8 cellular contexts compared by ENCODE assay signal in the genomic region with DNA sequence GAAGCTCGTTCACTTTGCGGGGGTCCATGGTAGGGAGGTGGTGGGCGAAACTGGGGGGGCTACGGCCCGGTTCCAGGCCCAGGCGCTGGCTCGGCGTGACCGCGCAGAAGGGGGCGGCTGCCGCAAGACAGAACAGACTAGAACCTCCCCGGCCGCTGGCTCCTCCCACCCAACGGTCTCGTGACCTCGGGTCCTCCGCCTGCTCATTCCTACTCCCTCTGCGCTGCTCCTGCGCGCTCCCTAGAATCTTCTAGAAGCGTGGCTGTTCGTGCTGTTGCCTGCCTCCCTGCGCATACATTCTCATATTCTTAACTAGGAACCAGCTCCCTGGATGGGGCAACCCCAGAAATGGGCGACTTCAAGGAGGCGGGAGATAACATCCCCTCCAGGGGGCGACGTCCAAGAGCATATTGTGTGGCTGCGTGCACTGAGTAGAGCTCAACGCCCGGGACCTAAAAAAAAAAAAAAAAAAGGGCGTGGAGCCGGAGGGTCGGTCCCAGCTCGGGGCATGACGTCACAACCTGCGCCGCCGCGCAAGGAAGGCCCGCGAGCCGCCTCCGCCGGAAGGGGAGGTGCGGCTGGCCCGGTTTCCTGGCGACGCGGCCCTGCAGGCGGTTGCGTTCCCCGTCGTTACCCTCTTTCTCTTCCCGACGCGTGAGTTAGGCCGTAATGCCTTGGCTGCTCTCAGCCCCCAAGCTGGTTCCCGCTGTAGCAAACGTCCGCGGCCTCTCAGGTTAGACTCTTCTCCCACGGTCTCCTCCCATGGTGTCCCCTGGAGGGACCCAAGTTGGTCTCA. TPM values are rescaled to one million over a fixed set of nuclear protein-coding genes. Genes with fewer than 3 reads are reported as not detected.
A peak's percentile ranks its signal among the peaks of the same experiment; 100 is the strongest.
DNase-seq lines count a peak whose midpoint lies in the region; ATAC-seq, FAIRE-seq and TF ChIP-seq lines count a peak whose summit lies in the region.

A gene (minus strand): TSS at position 127 of the 796 bp plus-strand sequence. CDS start 99 bp downstream, at position 28.
A gene (plus strand): TSS at position 636 of the 796 bp plus-strand sequence. CDS start 34 bp downstream, at position 670.

- no peak for TF ChIP-seq EP300 in transverse colon (IDR thresholded peaks at IDR 0.05; ENCODE audit: low read depth)

- H2AFZ ChIP-seq in trophoblast cell (ENCODE audit: insufficient read depth, low read length, poor library complexity) = peak within 1 kb of the TSS; percentile 82

- ATAC-seq in HG02840 (IDR thresholded peaks at IDR 0.05; ENCODE audit: low FRiP score, unreplicated experiment) (peak; percentile 86), T-cell (replicated peaks in 1 of 4) (peak; percentile 90 to 95 (median 94))

- TF ChIP-seq POLR2A in GM12891 (IDR thresholded peaks at IDR 0.05; ENCODE audit: low read depth, low read length) (peak; percentile 78), transverse colon (IDR thresholded peaks at IDR 0.05) (peak; percentile 69)

- H3K27ac Mint-ChIP-seq in T-cell = peak within 1 kb of the TSS; percentile 100

- H3K27me3 Mint-ChIP-seq in T-cell = no peaks in the 10 kb centered on the region

- peak in 1 of 5 experiments; percentile 36 for TF ChIP-seq CTCF in transverse colon (IDR thresholded peaks at IDR 0.05)

- peaks cover 54 to 67% (median 59%) of the 10 kb centered on the region in 3 donors for H3K4me1 Mint-ChIP-seq in T-cell

- H3K4me3 ChIP-seq in trophoblast cell (ENCODE audit: low read depth, low read length) (peak within 1 kb of the TSS; percentile 98), transverse colon (peak within 1 kb of the TSS; percentile 71 to 100 (median 88))

- H3K36me3 Mint-ChIP-seq in T-cell = peaks cover 12% of the 10 kb centered on the region

- peak within 1 kb of the TSS; percentile 90 for H4K12ac ChIP-seq in trophoblast cell (ENCODE audit: low read depth, low read length)

- no peaks in the 10 kb centered on the region for H3K9me3 Mint-ChIP-seq in T-cell

- H3K36me3 ChIP-seq in trophoblast cell (ENCODE audit: control insufficient read depth in 1 of 2, insufficient read depth in 2 of 2, low read length in 2 of 2) (peaks cover 1 to 2% of the 10 kb centered on the region in 2 experiments), transverse colon (no peaks in the 10 kb centered on the region)

- peak within 1 kb of the TSS; percentile 98 for H3K14ac ChIP-seq in trophoblast cell (ENCODE audit: low read length)

- H3K9me3 ChIP-seq in trophoblast cell (ENCODE audit: insufficient read depth, low read depth, low read length) (no peaks in the 10 kb centered on the region), transverse colon (no peaks in the 10 kb centered on the region)

- H3K27me3 ChIP-seq in trophoblast cell (ENCODE audit: insufficient read depth, low read length) (no peaks in the 10 kb centered on the region), transverse colon (no peaks in the 10 kb centered on the region)

- DNase-seq in GM12891 (ENCODE audit: insufficient read length, low spot score) (peak; percentile 76), NCI-H1436 treated with DMSO at 0.1 percent for 48 hours (lab: John Stamatoyannopoulos, UW) (peak; percentile 86), T-cell (peak; percentile 92 to 98 (median 96)), cardiac septum (ENCODE audit: low spot score) (peak; percentile 98), trophoblast cell (peak; percentile 96 to 97), transverse colon (peak; percentile 98)

- H3K79me2 ChIP-seq in trophoblast cell (ENCODE audit: control insufficient read depth, insufficient read depth, low read length, poor library complexity) = peaks cover 25% of the 10 kb centered on the region

- peak within 1 kb of the TSS; percentile 91 for H2AK5ac ChIP-seq in trophoblast cell (ENCODE audit: low read length)

- H2BK5ac ChIP-seq in trophoblast cell (ENCODE audit: low read depth, low read length, poor library complexity) = peak within 1 kb of the TSS; percentile 96

- H4K91ac ChIP-seq in trophoblast cell (ENCODE audit: low read depth, low read length) = peak within 1 kb of the TSS; percentile 97

- peak within 1 kb of the TSS; percentile 100 for H3K4ac ChIP-seq in trophoblast cell (ENCODE audit: low read depth, low read length)

- peak within 1 kb of the TSS; percentile 68 for H2BK12ac ChIP-seq in trophoblast cell (ENCODE audit: low read length)

- peak within 1 kb of the TSS; percentile 95 for H2BK120ac ChIP-seq in trophoblast cell (ENCODE audit: insufficient read depth, low read length, poor library complexity)

- in situ Hi-C loops in transverse colon (cut with MboI; ENCODE audit: low pct_ligation_motif_present in 1 of 4, low pct_unique_long_range_greater_than_20kb in 1 of 4, low sequenced_read_pairs in 3 of 4) = no loop called here

- FAIRE-seq in GM12891 (lab: Jason Lieb, UNC) = peak; percentile 99

- WGBS in adipose tissue, 3 donors = 0 to 1% (median 0%) methylated on average over 49 to 63 of the region's 63 CpGs
- WGBS in trophoblast cell (ENCODE audit: extremely low coverage, insufficient coverage, insufficient read length) = no CpG with 5 or more reads among the region's 63 CpGs
- WGBS in transverse colon (ENCODE audit: low coverage in 1 of 2), 2 donors = 1% methylated on average over 48 of the region's 63 CpGs; no CpG with 5 or more reads in 1 of the 2 donors

- H3K18ac ChIP-seq in trophoblast cell (ENCODE audit: low read length) = peak within 1 kb of the TSS; percentile 97

- peak within 1 kb of the TSS; percentile 97 for H4K8ac ChIP-seq in trophoblast cell (ENCODE audit: low read depth, low read length)

- H3K4me3 Mint-ChIP-seq in T-cell = peak within 1 kb of the TSS; percentile 95 to 98 (median 97)

- peak within 1 kb of the TSS; percentile 38 for H3K23ac ChIP-seq in trophoblast cell (ENCODE audit: low read length)

- POLR2A ChIA-PET in T-cell (lab: Charles Lee) = interaction anchor here (0.5 to 1.2 kb wide), 10 partner anchors 32 to 812 kb away, joined by 3 to 7 read pairs (median 6); a partner anchor contains a TSS

- H3K27ac ChIP-seq in adipose tissue (ENCODE audit: low read depth, low read length) = peak within 1 kb of the TSS; percentile 89
- peak within 1 kb of the TSS; percentile 96 for H3K27ac ChIP-seq in trophoblast cell (ENCODE audit: low read depth, low read length)
- peak within 1 kb of the TSS; percentile 96 to 99 (median 98) for H3K27ac ChIP-seq in transverse colon

- H3K4me1 ChIP-seq in trophoblast cell (ENCODE audit: control insufficient read depth in 1 of 2, insufficient read depth in 2 of 2, low read length in 2 of 2) (peaks cover 7 to 8% of the 10 kb centered on the region in 2 experiments), transverse colon (peaks cover 36 to 57% (median 40%) of the 10 kb centered on the region in 4 donors)

- intact Hi-C loops in cardiac septum (cut with DNase I) = loop anchor here (5.0 kb wide), 1 partner anchor 39 kb away; a partner anchor contains a TSS
- intact Hi-C loops in transverse colon (cut with DNase I; ENCODE audit: low total_unique reads) = no loop called here

- H3K9ac ChIP-seq in trophoblast cell (ENCODE audit: low read length) = peak within 1 kb of the TSS; percentile 98

- CTCF ChIA-PET in T-cell (lab: Charles Lee) = interaction anchor here in 1 of 2 donors (0.6 to 1.2 kb wide), 6 partner anchors 36 to 1328 kb away, joined by 3 to 7 read pairs (median 3); a partner anchor contains a TSS

- H3K4me2 ChIP-seq in trophoblast cell (ENCODE audit: low read length) = peak within 1 kb of the TSS; percentile 88

- peaks cover 13% of the 10 kb centered on the region for H3K79me1 ChIP-seq in trophoblast cell (ENCODE audit: low read length)

TF ChIP-seq in GM12891, 5 proteins besides CTCF, POLR2A, EP300 and RAD21:
- TF ChIP-seq PAX5 (IDR thresholded peaks at IDR 0.05; ENCODE audit: insufficient read depth, low read length, severe bottlenecking) = peak; percentile 1
- no peak for TF ChIP-seq SPI1 (IDR thresholded peaks at IDR 0.05; ENCODE audit: low read depth, low read length)
- peak; percentile 33 for TF ChIP-seq TAF1 (IDR thresholded peaks at IDR 0.05; ENCODE audit: low read depth, low read length)
- no peak for TF ChIP-seq POU2F2 (IDR thresholded peaks at IDR 0.05; ENCODE audit: low read depth, low read length)
- TF ChIP-seq POLR2AphosphoS5 (IDR thresholded peaks at IDR 0.05; ENCODE audit: low read depth, low read length) = peak; percentile 38
TF ChIP-seq in GM12891: peak in this region for 3.

RNA-seq across cellular contexts. Expression of the first gene that starts in this region (rescaled TPM):
- 273 TPM for polyA plus RNA-seq in GM12891 (2012; ENCODE audit: low read depth, missing spikeins)
- 100 to 1,000 TPM; 135 to 186 (median 140) TPM for total RNA-seq in T-cell
- polyA plus RNA-seq in adipose tissue = 100 to 1,000 TPM in 2 of 3 donors, 10 to 100 TPM in 1; 86.2 to 225 (median 185) TPM
- total RNA-seq in cardiac septum = 187 TPM
- polyA plus RNA-seq in trophoblast cell (2013) = 416 and 442 TPM in 2 replicates
- total RNA-seq in transverse colon = 100 to 1,000 TPM in 2 of 4 donors, 10 to 100 TPM in 2; 39.6 to 113 (median 79.7) TPM

RNA-seq across cellular contexts. Expression of the second gene that starts in this region (rescaled TPM):
- polyA plus RNA-seq in GM12891 (2012; ENCODE audit: low read depth, missing spikeins) = 4.0 TPM
- total RNA-seq in T-cell = 10 to 100 TPM; 15.1 to 20.7 (median 15.8) TPM
- polyA plus RNA-seq in adipose tissue = 1 to 10 TPM; 3.5 to 9.0 (median 3.6) TPM
- total RNA-seq in cardiac septum = 22.0 TPM
- polyA plus RNA-seq in trophoblast cell (2013) = 11.4 and 11.5 TPM in 2 replicates
- 10 to 100 TPM in 1 of 4 donors, 1 to 10 TPM in 3; 5.8 to 14.1 (median 7.8) TPM for total RNA-seq in transverse colon

Comparison
In these comparisons a context has a peak if more than half of its experiments do, and no peak if none do; other contexts are left out.
1. Peak in every context shown above with its lines: DNase-seq, ATAC-seq, H3K4me3 ChIP-seq and H3K27ac ChIP-seq.